8 cellular contexts compared by ENCODE assay signal in genomic region chr15:75455982-75456531, GRCh38. TPM values are rescaled to one million over a fixed set of nuclear protein-coding genes. Genes with fewer than 3 reads are reported as not detected.
DNase-seq lines count a peak whose midpoint lies in the region; ATAC-seq and TF ChIP-seq lines count a peak whose summit lies in the region.

No MANE protein-coding gene starts in this region.

- H3K4me1 ChIP-seq in DOHH2 (ENCODE audit: control insufficient read depth, low read length), result peaks cover 25% of the 10 kb centered on the region
- H3K4me1 ChIP-seq in IMR-90 (ENCODE audit: control insufficient read depth, insufficient read depth, low read length), result peaks cover 11% of the 10 kb centered on the region

- H4K5ac ChIP-seq in IMR-90 (ENCODE audit: low read depth, low read length), result peak overlapping the region; percentile 28

- H2BK20ac ChIP-seq in IMR-90 (ENCODE audit: low read depth, low read length), result no peak overlapping the region

- peaks cover 29% of the 10 kb centered on the region for H3F3A ChIP-seq in DOHH2 (ENCODE audit: control insufficient read depth, insufficient read depth)

- H3K9ac ChIP-seq in IMR-90 (ENCODE audit: low read depth, low read length), result peak overlapping the region; percentile 71

- peak overlapping the region; percentile 57 for H3K18ac ChIP-seq in IMR-90 (ENCODE audit: low read depth, low read length)

- peak overlapping the region; percentile 72 for H2BK5ac ChIP-seq in IMR-90 (ENCODE audit: low read depth, low read length, poor library complexity, severe bottlenecking)

- peak overlapping the region; percentile 99 for H3K27ac Mint-ChIP-seq in memory B cell
- peak overlapping the region; percentile 97 for H3K27ac Mint-ChIP-seq in stimulated activated memory B cell treated with anti-CD40 and anti-IgM and Interleukin-4, amounts not matched to agents 10 μg/mL and 1 μg/mL and 100 μg/mL, for 72 hours

- H3K4me1 Mint-ChIP-seq in memory B cell, result peaks cover 17% of the 10 kb centered on the region
- peaks cover 24% of the 10 kb centered on the region for H3K4me1 Mint-ChIP-seq in stimulated activated memory B cell treated with anti-CD40 and anti-IgM and Interleukin-4, amounts not matched to agents 10 μg/mL and 1 μg/mL and 100 μg/mL, for 72 hours

- peaks cover 11 to 15% of the 10 kb centered on the region in 2 experiments; a peak in 3 of 4 replicates for H3K79me1 ChIP-seq in IMR-90 (ENCODE audit: low read depth in 1 of 2, low read length in 2 of 2)

- TF ChIP-seq POLR2A in IMR-90 (IDR thresholded peaks at IDR 0.05; ENCODE audit: low read depth, low read length), result 0 out of 2 replicates have a peak, but pooled peaks have one; percentile 42

- 43% methylated on average over 1 of the region's 24 CpGs; no CpG with 5 or more reads in 1 of the 2 experiments for WGBS in IMR-90 (ENCODE audit: extremely low coverage in 2 of 2, insufficient read length in 1 of 2), 2 experiments

- no peak for TF ChIP-seq CTCF in DOHH2 (IDR thresholded peaks at IDR 0.05; ENCODE audit: low read depth, low read length, poor library complexity, severe bottlenecking)
- TF ChIP-seq CTCF in IMR-90 (conservative IDR thresholded peaks at IDR 0.05; ENCODE audit: low read depth, low read length), result no peak

- peak; percentile 68 for DNase-seq in IMR-90
- peak in 3 of 5 experiments; percentile 28 to 87 (median 42) for DNase-seq in T-helper 2 cell
- DNase-seq in central memory CD4-positive, alpha-beta T cell, result peak; percentile 52
- no peak for DNase-seq in memory B cell (ENCODE audit: low spot score in 2 of 2)
- DNase-seq in NCI-H2081 treated with DMSO at 0.1 percent for 48 hours (lab: John Stamatoyannopoulos, UW), result no peak

- H3K27me3 Mint-ChIP-seq in memory B cell, result no peaks in the 10 kb centered on the region
- no peaks in the 10 kb centered on the region for H3K27me3 Mint-ChIP-seq in stimulated activated memory B cell treated with anti-CD40 and anti-IgM and Interleukin-4, amounts not matched to agents 10 μg/mL and 1 μg/mL and 100 μg/mL, for 72 hours

- no peak overlapping the region for H2AK5ac ChIP-seq in IMR-90 (ENCODE audit: low read depth, low read length)

- H3K23ac ChIP-seq in IMR-90 (ENCODE audit: low read depth, low read length), result peak overlapping the region; percentile 84

- H2AFZ ChIP-seq in IMR-90 (replicated peaks; ENCODE audit: low read length, poor library complexity), result peak overlapping the region; percentile 91

- no peaks in the 10 kb centered on the region for H3K36me3 Mint-ChIP-seq in memory B cell
- H3K36me3 Mint-ChIP-seq in stimulated activated memory B cell treated with anti-CD40 and anti-IgM and Interleukin-4, amounts not matched to agents 10 μg/mL and 1 μg/mL and 100 μg/mL, for 72 hours, result no peaks in the 10 kb centered on the region

- H3K27me3 ChIP-seq in DOHH2 (ENCODE audit: control insufficient read depth, low read length) (no peaks in the 10 kb centered on the region), IMR-90 (ENCODE audit: control insufficient read depth, insufficient read depth, low read length) (no peaks in the 10 kb centered on the region)

- H3K27ac ChIP-seq in DOHH2 (ENCODE audit: low read depth, low read length) (peak overlapping the region; percentile 87), IMR-90 (ENCODE audit: insufficient read depth, low read length) (peak overlapping the region; percentile 84)

- H3K14ac ChIP-seq in IMR-90 (replicated peaks; ENCODE audit: low read depth, low read length), result peak overlapping the region; percentile 70

- H2BK15ac ChIP-seq in IMR-90 (ENCODE audit: low read depth, low read length), result peak overlapping the region; percentile 22; the same call in 1 of the 3 replicates

- dilution Hi-C loops in IMR-90 (cut with HindIII; ENCODE audit: low sequenced_read_pairs, unreplicated experiment), result no loop called here

- H3K9me3 ChIP-seq in DOHH2 (ENCODE audit: control insufficient read depth, insufficient read depth, low read length) (no peaks in the 10 kb centered on the region), IMR-90 (ENCODE audit: control insufficient read depth, insufficient read depth, low read length) (no peaks in the 10 kb centered on the region)

- H4K8ac ChIP-seq in IMR-90 (ENCODE audit: low read depth in 2 of 2, low read length in 2 of 2), result peak overlapping the region; percentile 58 to 85; a peak in 3 of 4 replicates

- H3K36me3 ChIP-seq in DOHH2 (ENCODE audit: control insufficient read depth, low read length), result peaks cover 12% of the 10 kb centered on the region; the same call in 1 of the 2 replicates
- no peaks in the 10 kb centered on the region for H3K36me3 ChIP-seq in IMR-90 (ENCODE audit: control insufficient read depth, insufficient read depth, low read length)

- BruUV-seq in IMR-90 (replicated peaks; lab: Mats Ljungman, UMichigan), result no TSS peak

- peak overlapping the region; percentile 94 for H3K4me3 ChIP-seq in DOHH2 (ENCODE audit: low read length)
- H3K4me3 ChIP-seq in IMR-90 (ENCODE audit: insufficient read depth, low read depth, low read length), result peak overlapping the region; percentile 60

- H3K9me1 ChIP-seq in IMR-90 (ENCODE audit: insufficient read depth, low read length), result peaks cover 3% of the 10 kb centered on the region; the same call in 1 of the 2 replicates

- H3K4me3 Mint-ChIP-seq in memory B cell, result peak overlapping the region; percentile 88
- H3K4me3 Mint-ChIP-seq in stimulated activated memory B cell treated with anti-CD40 and anti-IgM and Interleukin-4, amounts not matched to agents 10 μg/mL and 1 μg/mL and 100 μg/mL, for 72 hours, result peak overlapping the region; percentile 98

- H2BK120ac ChIP-seq in IMR-90 (ENCODE audit: low read depth, low read length), result peak overlapping the region; percentile 44

- no peaks in the 10 kb centered on the region for H3K9me3 Mint-ChIP-seq in memory B cell
- H3K9me3 Mint-ChIP-seq in stimulated activated memory B cell treated with anti-CD40 and anti-IgM and Interleukin-4, amounts not matched to agents 10 μg/mL and 1 μg/mL and 100 μg/mL, for 72 hours, result no peaks in the 10 kb centered on the region

- H3K9me2 ChIP-seq in DOHH2 (replicated peaks; ENCODE audit: control insufficient read depth, low read length), result no peaks in the 10 kb centered on the region

- POLR2A ChIA-PET in IMR-90 (lab: Charles Lee; ENCODE audit: unreplicated experiment), result interaction anchor here (0.6 kb wide), 1 partner anchor 45 kb away, joined by 9 read pairs; no protein-coding TSS in a partner anchor

- CTCF ChIA-PET in IMR-90 (lab: Yijun Ruan, JAX), result interaction anchor here (1.0 to 1.7 kb wide), 2 partner anchors 10 to 88 kb away, joined by 3 to 4 read pairs; partner anchors contain the start of gene MAN2C1

- H3K56ac ChIP-seq in IMR-90 (ENCODE audit: extremely low read depth, insufficient read depth, low read length), result peak overlapping the region; percentile 81; the same call in 1 of the 2 replicates

- peak overlapping the region; percentile 65 for H4K91ac ChIP-seq in IMR-90 (ENCODE audit: insufficient read depth, low read depth, low read length)

- in situ Hi-C loops in IMR-90 (cut with MboI; ENCODE audit: low sequenced_read_pairs), result no loop called here

- H2AK9ac ChIP-seq in IMR-90 (replicated peaks; ENCODE audit: low read depth, low read length, poor library complexity), result peak overlapping the region; percentile 13

- H3K4ac ChIP-seq in IMR-90 (ENCODE audit: low read depth, low read length), result peak overlapping the region; percentile 76

- H3K4me2 ChIP-seq in DOHH2 (ENCODE audit: low read length), result peak overlapping the region; percentile 99
- peak overlapping the region; percentile 89 for H3K4me2 ChIP-seq in IMR-90 (ENCODE audit: low read depth, low read length)

- H3K79me2 ChIP-seq in DOHH2 (ENCODE audit: control insufficient read depth, low read length), result peaks cover 14% of the 10 kb centered on the region

- intact Hi-C loops in IMR-90 (cut with micrococcal nuclease), result loop anchor here (10.0 kb wide), 1 partner anchor 431 kb away; the partner anchor contains the start of gene PPCDC

- no peak for ATAC-seq in IMR-90 (ENCODE audit: low read depth)
- no peak for ATAC-seq in memory B cell (ENCODE audit: low read depth)
- ATAC-seq in stimulated activated memory B cell treated with anti-CD40 and anti-IgM and Interleukin-4, amounts not matched to agents 10 μg/mL and 1 μg/mL and 100 μg/mL, for 72 hours, result no peak
- no peak for ATAC-seq in GM19328 (IDR thresholded peaks at IDR 0.05; ENCODE audit: unreplicated experiment)

- TF ChIP-seq RAD21 in IMR-90 (IDR thresholded peaks at IDR 0.05; ENCODE audit: low read length), result no peak

- H4K20me1 ChIP-seq in DOHH2 (ENCODE audit: control insufficient read depth, insufficient read depth, low read depth, low read length), result no peaks in the 10 kb centered on the region
- H4K20me1 ChIP-seq in IMR-90 (ENCODE audit: insufficient read depth, low read length), result peaks cover 10% of the 10 kb centered on the region

TF ChIP-seq in IMR-90, 13 proteins besides CTCF, POLR2A, EP300 and RAD21:
- TF ChIP-seq CEBPB (IDR thresholded peaks at IDR 0.05; ENCODE audit: low read depth, low read length), result 0 out of 2 replicates have a peak, but pooled peaks have one; percentile 0
- TF ChIP-seq RFX5 (IDR thresholded peaks at IDR 0.05; ENCODE audit: low read depth, low read length), result no peak

RNA-seq across cellular contexts. Expression of gene SIN3A, which starts 4.6 kb away (rescaled TPM):
- 25.6 and 31.5 TPM in 2 replicates for total RNA-seq in IMR-90 (2012; rRNA removed)
- polyA plus RNA-seq in IMR-90 (2012; rRNA removed), result 21.2 and 25.3 TPM in 2 replicates
- polyA plus RNA-seq in IMR-90 (2012; cell fraction: cytosol; rRNA removed), result 7.2 and 17.1 TPM in 2 replicates
- 18.9 and 20.8 TPM in 2 replicates for polyA plus RNA-seq in IMR-90 (2012; cell fraction: nucleus; rRNA removed; ENCODE audit: low replicate concordance)

Comparison
In these comparisons a context has a peak if more than half of its experiments do, and no peak if none do; other contexts are left out.
1. DNase-seq: peak in IMR-90 (single experiment), T-helper 2 cell (3 of 5) and central memory CD4-positive, alpha-beta T cell (single experiment); none in memory B cell (0 of 2) and NCI-H2081 treated with DMSO at 0.1 percent for 48 hours (single experiment).